1 cellular context compared by ENCODE assay signal in genomic region chr7:7970113-7970619, GRCh38.
TF ChIP-seq lines count a peak whose summit lies in the region.

No MANE protein-coding gene starts in this region.

TF ChIP-seq in HEK293, 187 proteins besides CTCF, POLR2A, EP300 and RAD21 (continued from another document):
- TF ChIP-seq, protein P1, sequence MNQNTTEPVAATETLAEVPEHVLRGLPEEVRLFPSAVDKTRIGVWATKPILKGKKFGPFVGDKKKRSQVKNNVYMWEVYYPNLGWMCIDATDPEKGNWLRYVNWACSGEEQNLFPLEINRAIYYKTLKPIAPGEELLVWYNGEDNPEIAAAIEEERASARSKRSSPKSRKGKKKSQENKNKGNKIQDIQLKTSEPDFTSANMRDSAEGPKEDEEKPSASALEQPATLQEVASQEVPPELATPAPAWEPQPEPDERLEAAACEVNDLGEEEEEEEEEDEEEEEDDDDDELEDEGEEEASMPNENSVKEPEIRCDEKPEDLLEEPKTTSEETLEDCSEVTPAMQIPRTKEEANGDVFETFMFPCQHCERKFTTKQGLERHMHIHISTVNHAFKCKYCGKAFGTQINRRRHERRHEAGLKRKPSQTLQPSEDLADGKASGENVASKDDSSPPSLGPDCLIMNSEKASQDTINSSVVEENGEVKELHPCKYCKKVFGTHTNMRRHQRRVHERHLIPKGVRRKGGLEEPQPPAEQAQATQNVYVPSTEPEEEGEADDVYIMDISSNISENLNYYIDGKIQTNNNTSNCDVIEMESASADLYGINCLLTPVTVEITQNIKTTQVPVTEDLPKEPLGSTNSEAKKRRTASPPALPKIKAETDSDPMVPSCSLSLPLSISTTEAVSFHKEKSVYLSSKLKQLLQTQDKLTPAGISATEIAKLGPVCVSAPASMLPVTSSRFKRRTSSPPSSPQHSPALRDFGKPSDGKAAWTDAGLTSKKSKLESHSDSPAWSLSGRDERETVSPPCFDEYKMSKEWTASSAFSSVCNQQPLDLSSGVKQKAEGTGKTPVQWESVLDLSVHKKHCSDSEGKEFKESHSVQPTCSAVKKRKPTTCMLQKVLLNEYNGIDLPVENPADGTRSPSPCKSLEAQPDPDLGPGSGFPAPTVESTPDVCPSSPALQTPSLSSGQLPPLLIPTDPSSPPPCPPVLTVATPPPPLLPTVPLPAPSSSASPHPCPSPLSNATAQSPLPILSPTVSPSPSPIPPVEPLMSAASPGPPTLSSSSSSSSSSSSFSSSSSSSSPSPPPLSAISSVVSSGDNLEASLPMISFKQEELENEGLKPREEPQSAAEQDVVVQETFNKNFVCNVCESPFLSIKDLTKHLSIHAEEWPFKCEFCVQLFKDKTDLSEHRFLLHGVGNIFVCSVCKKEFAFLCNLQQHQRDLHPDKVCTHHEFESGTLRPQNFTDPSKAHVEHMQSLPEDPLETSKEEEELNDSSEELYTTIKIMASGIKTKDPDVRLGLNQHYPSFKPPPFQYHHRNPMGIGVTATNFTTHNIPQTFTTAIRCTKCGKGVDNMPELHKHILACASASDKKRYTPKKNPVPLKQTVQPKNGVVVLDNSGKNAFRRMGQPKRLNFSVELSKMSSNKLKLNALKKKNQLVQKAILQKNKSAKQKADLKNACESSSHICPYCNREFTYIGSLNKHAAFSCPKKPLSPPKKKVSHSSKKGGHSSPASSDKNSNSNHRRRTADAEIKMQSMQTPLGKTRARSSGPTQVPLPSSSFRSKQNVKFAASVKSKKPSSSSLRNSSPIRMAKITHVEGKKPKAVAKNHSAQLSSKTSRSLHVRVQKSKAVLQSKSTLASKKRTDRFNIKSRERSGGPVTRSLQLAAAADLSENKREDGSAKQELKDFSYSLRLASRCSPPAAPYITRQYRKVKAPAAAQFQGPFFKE (tag by site-specific recombination; IDR thresholded peaks at IDR 0.05; ENCODE audit: borderline replicate concordance) = no peak
- TF ChIP-seq SP7 (tag by site-specific recombination; IDR thresholded peaks at IDR 0.05) (no peak), ZNF394 (tag by site-specific recombination; IDR thresholded peaks at IDR 0.05; ENCODE audit: borderline replicate concordance) (peak; percentile 7; the same call in 1 of the 2 replicates), ZBTB48 (tag by site-specific recombination; IDR thresholded peaks at IDR 0.05) (no peak), HOXD13 (CRISPR knock-in tag; IDR thresholded peaks at IDR 0.05; ENCODE audit: borderline replicate concordance) (no peak), ZNF138 (tag by site-specific recombination; IDR thresholded peaks at IDR 0.05; ENCODE audit: borderline replicate concordance) (no peak), ZNF777 (tag by site-specific recombination; IDR thresholded peaks at IDR 0.05; ENCODE audit: borderline replicate concordance) (no peak), ZNF707 (tag by site-specific recombination; IDR thresholded peaks at IDR 0.05) (no peak), ZNF561 (tag by site-specific recombination; IDR thresholded peaks at IDR 0.05; ENCODE audit: borderline replicate concordance) (no peak), SP2 (tag by site-specific recombination; IDR thresholded peaks at IDR 0.05) (no peak), ZNF558 (tag by site-specific recombination; IDR thresholded peaks at IDR 0.05) (no peak), ZNF211 (tag by site-specific recombination; IDR thresholded peaks at IDR 0.05; ENCODE audit: low read depth) (no peak), MYNN (tag by site-specific recombination; IDR thresholded peaks at IDR 0.05; ENCODE audit: borderline replicate concordance) (no peak), ZNF660 (tag by site-specific recombination; IDR thresholded peaks at IDR 0.05) (0 out of 2 replicates have a peak, but pooled peaks have one; percentile 2), ZNF621 (tag by site-specific recombination; IDR thresholded peaks at IDR 0.05) (no peak), ZNF600 (tag by site-specific recombination; IDR thresholded peaks at IDR 0.05) (no peak), ZNF354C (tag by site-specific recombination; IDR thresholded peaks at IDR 0.05; ENCODE audit: borderline replicate concordance, low read depth) (no peak), ZIC2 (tag by site-specific recombination; IDR thresholded peaks at IDR 0.05) (no peak), ZNF585B (tag by site-specific recombination; IDR thresholded peaks at IDR 0.05) (no peak), EGR2 (tag by site-specific recombination; IDR thresholded peaks at IDR 0.05; ENCODE audit: low read depth) (no peak), ZNF169 (tag by site-specific recombination; IDR thresholded peaks at IDR 0.05) (no peak), ZNF174 (tag by site-specific recombination; IDR thresholded peaks at IDR 0.05) (no peak), ZNF658 (tag by site-specific recombination; IDR thresholded peaks at IDR 0.05) (no peak), ZNF114 (tag by site-specific recombination; IDR thresholded peaks at IDR 0.05) (no peak)
- TF ChIP-seq, protein P2, sequence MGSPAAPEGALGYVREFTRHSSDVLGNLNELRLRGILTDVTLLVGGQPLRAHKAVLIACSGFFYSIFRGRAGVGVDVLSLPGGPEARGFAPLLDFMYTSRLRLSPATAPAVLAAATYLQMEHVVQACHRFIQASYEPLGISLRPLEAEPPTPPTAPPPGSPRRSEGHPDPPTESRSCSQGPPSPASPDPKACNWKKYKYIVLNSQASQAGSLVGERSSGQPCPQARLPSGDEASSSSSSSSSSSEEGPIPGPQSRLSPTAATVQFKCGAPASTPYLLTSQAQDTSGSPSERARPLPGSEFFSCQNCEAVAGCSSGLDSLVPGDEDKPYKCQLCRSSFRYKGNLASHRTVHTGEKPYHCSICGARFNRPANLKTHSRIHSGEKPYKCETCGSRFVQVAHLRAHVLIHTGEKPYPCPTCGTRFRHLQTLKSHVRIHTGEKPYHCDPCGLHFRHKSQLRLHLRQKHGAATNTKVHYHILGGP (tag by site-specific recombination; IDR thresholded peaks at IDR 0.05) = no peak
- TF ChIP-seq, protein P3, sequence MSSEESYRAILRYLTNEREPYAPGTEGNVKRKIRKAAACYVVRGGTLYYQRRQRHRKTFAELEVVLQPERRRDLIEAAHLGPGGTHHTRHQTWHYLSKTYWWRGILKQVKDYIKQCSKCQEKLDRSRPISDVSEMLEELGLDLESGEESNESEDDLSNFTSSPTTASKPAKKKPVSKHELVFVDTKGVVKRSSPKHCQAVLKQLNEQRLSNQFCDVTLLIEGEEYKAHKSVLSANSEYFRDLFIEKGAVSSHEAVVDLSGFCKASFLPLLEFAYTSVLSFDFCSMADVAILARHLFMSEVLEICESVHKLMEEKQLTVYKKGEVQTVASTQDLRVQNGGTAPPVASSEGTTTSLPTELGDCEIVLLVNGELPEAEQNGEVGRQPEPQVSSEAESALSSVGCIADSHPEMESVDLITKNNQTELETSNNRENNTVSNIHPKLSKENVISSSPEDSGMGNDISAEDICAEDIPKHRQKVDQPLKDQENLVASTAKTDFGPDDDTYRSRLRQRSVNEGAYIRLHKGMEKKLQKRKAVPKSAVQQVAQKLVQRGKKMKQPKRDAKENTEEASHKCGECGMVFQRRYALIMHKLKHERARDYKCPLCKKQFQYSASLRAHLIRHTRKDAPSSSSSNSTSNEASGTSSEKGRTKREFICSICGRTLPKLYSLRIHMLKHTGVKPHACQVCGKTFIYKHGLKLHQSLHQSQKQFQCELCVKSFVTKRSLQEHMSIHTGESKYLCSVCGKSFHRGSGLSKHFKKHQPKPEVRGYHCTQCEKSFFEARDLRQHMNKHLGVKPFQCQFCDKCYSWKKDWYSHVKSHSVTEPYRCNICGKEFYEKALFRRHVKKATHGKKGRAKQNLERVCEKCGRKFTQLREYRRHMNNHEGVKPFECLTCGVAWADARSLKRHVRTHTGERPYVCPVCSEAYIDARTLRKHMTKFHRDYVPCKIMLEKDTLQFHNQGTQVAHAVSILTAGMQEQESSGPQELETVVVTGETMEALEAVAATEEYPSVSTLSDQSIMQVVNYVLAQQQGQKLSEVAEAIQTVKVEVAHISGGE (tag by site-specific recombination; conservative IDR thresholded peaks at IDR 0.05; ENCODE audit: low read depth) = peak; percentile 1; the same call in 1 of the 2 replicates
- TF ChIP-seq, protein P4, sequence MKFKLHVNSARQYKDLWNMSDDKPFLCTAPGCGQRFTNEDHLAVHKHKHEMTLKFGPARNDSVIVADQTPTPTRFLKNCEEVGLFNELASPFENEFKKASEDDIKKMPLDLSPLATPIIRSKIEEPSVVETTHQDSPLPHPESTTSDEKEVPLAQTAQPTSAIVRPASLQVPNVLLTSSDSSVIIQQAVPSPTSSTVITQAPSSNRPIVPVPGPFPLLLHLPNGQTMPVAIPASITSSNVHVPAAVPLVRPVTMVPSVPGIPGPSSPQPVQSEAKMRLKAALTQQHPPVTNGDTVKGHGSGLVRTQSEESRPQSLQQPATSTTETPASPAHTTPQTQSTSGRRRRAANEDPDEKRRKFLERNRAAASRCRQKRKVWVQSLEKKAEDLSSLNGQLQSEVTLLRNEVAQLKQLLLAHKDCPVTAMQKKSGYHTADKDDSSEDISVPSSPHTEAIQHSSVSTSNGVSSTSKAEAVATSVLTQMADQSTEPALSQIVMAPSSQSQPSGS (tag by site-specific recombination; IDR thresholded peaks at IDR 0.05; ENCODE audit: low read depth) = no peak
